ENCODE assay signal across 8 cellular contexts in genomic region chr6:2209226-2209809, GRCh38. TPM values are rescaled to one million over a fixed set of nuclear protein-coding genes. Genes with fewer than 3 reads are reported as not detected.
DNase-seq lines count a peak whose midpoint lies in the region; ATAC-seq, FAIRE-seq and TF ChIP-seq lines count a peak whose summit lies in the region.

No MANE protein-coding gene starts in this region.

- no peaks in the 10 kb centered on the region for H3K9me3 ChIP-seq in naive thymus-derived CD4-positive, alpha-beta T cell (ENCODE audit: control insufficient read depth in 2 of 3, low read length in 3 of 3)

- ATAC-seq in GM18867 (IDR thresholded peaks at IDR 0.05; ENCODE audit: unreplicated experiment), result peak; percentile 81
- peak; percentile 70 for ATAC-seq in HG03469 (IDR thresholded peaks at IDR 0.05; ENCODE audit: unreplicated experiment)
- peak; percentile 65 for ATAC-seq in naive thymus-derived CD4-positive, alpha-beta T cell

- no peaks in the 10 kb centered on the region for H3K27me3 ChIP-seq in bronchial epithelial cell (ENCODE audit: control insufficient read depth, insufficient read depth, low read length)
- H3K27me3 ChIP-seq in naive thymus-derived CD4-positive, alpha-beta T cell (ENCODE audit: control insufficient read depth in 2 of 2, insufficient read depth in 2 of 2, low read length in 2 of 2), result no peaks in the 10 kb centered on the region

- POLR2A ChIA-PET in naive thymus-derived CD4-positive, alpha-beta T cell (lab: Charles Lee), result interaction anchor here (0.5 to 0.7 kb wide), 2 partner anchors 105 to 239 kb away, joined by 3 read pairs; no protein-coding TSS in a partner anchor

- peak; percentile 90 for TF ChIP-seq CTCF in bronchial epithelial cell (IDR thresholded peaks at IDR 0.05; ENCODE audit: insufficient read depth, low read length, severe bottlenecking)

- no peak overlapping the region for H3K27ac ChIP-seq in naive thymus-derived CD4-positive, alpha-beta T cell (ENCODE audit: low read depth, low read length)

- H3K4me1 ChIP-seq in naive thymus-derived CD4-positive, alpha-beta T cell (ENCODE audit: control insufficient read depth in 2 of 2, insufficient read depth in 2 of 2, low read length in 2 of 2), result no peaks in the 10 kb centered on the region

- H3K36me3 ChIP-seq in bronchial epithelial cell (ENCODE audit: control insufficient read depth, insufficient read depth, low read length), result no peaks in the 10 kb centered on the region
- no peaks in the 10 kb centered on the region for H3K36me3 ChIP-seq in naive thymus-derived CD4-positive, alpha-beta T cell (ENCODE audit: control insufficient read depth in 2 of 3, insufficient read depth in 3 of 3, low read length in 3 of 3)

- no peaks in the 10 kb centered on the region for H3K9me3 Mint-ChIP-seq in naive thymus-derived CD4-positive, alpha-beta T cell

- no peak overlapping the region for H3K4me3 ChIP-seq in bronchial epithelial cell (ENCODE audit: low read depth, low read length)
- H3K4me3 ChIP-seq in naive thymus-derived CD4-positive, alpha-beta T cell (ENCODE audit: low read length), result no peak overlapping the region

- peak; percentile 39 for DNase-seq in AG20443 (ENCODE audit: low spot score)
- DNase-seq in RKO (ENCODE audit: low spot score), result peak; percentile 45
- peak; percentile 69 for DNase-seq in bronchial epithelial cell (ENCODE audit: low read depth)
- peak in 2 of 9 donors; percentile 10 to 35 for DNase-seq in naive thymus-derived CD4-positive, alpha-beta T cell
- no peak for DNase-seq in central memory CD4-positive, alpha-beta T cell
- DNase-seq in OCI-M2 (lab: John Stamatoyannopoulos, UW; ENCODE audit: unreplicated experiment), result no peak

- intact Hi-C loops in naive thymus-derived CD4-positive, alpha-beta T cell (cut with micrococcal nuclease), result loop anchor here in 1 of 2 donors (1.0 to 2.0 kb wide), 2 partner anchors 145 to 425 kb away; no protein-coding TSS in a partner anchor

- H3K4me1 Mint-ChIP-seq in naive thymus-derived CD4-positive, alpha-beta T cell, result peaks cover 0 to 14% (median 0%) of the 10 kb centered on the region in 7 donors

- FAIRE-seq in bronchial epithelial cell (lab: Jason Lieb, UNC), result no peak

- H3K27ac Mint-ChIP-seq in naive thymus-derived CD4-positive, alpha-beta T cell, result no peak overlapping the region

- CTCF ChIA-PET in naive thymus-derived CD4-positive, alpha-beta T cell (lab: Charles Lee), result interaction anchor here (0.6 to 1.3 kb wide), 5 partner anchors 10 to 793 kb away, joined by 3 to 9 read pairs (median 5); no protein-coding TSS in a partner anchor

- H3K27me3 Mint-ChIP-seq in naive thymus-derived CD4-positive, alpha-beta T cell, result peaks cover 0 to 3% (median 0%) of the 10 kb centered on the region in 5 donors

- H3K36me3 Mint-ChIP-seq in naive thymus-derived CD4-positive, alpha-beta T cell, result peaks cover 0 to 5% (median 0%) of the 10 kb centered on the region in 5 donors

- H3K4me3 Mint-ChIP-seq in naive thymus-derived CD4-positive, alpha-beta T cell, result no peak overlapping the region

RNA-seq across cellular contexts. Expression of gene GMDS, which starts 36.1 kb away (rescaled TPM):
- total RNA-seq in bronchial epithelial cell, result 8.2 and 10.1 TPM in 2 replicates
- total RNA-seq in naive thymus-derived CD4-positive, alpha-beta T cell, result 10 to 100 TPM; 12.7 to 33.9 (median 18.3) TPM
- polyA plus RNA-seq in naive thymus-derived CD4-positive, alpha-beta T cell, result 10 to 100 TPM; 16.0 to 20.8 TPM

Comparison
In these comparisons a context has a peak if more than half of its experiments do, and no peak if none do; other contexts are left out.
1. DNase-seq: peak in AG20443 (single experiment), RKO (single experiment) and bronchial epithelial cell (single experiment); none in central memory CD4-positive, alpha-beta T cell (single experiment) and OCI-M2 (single experiment).
2. Peak in every context shown above with its lines, with median percentiles within 50 percentile points of each other: ATAC-seq.